Comparison of ENCODE assay signal across 20 cellular contexts in genomic region chr14:72782817-72783216, GRCh38.
DNase-seq lines count a peak whose midpoint lies in the region; ATAC-seq and TF ChIP-seq lines count a peak whose summit lies in the region.
"Had no signal": no experiment of that assay in that cellular context is flagged by ENCODE, and none has a peak within 500 bp of the region (broad histone marks: within the 10 kb centered on the region; RNA-seq: fewer than 3 reads in every experiment).

No MANE protein-coding gene starts in this region.

- no peak overlapping the region for H3K4me3 Mint-ChIP-seq in activated CD8-positive, alpha-beta memory T cell treated with anti-CD3 and anti-CD28 coated beads, Interleukin-2, amount 10 ng/mL, durations not matched to agents 7 days and 5 days
- no peak overlapping the region for H3K4me3 Mint-ChIP-seq in type B pancreatic cell

- no CpG with 5 or more reads among the region's 2 CpGs for WGBS in mesendoderm (ENCODE audit: extremely low coverage, insufficient coverage, low lambda C conversion rate)

- H2BK120ac ChIP-seq in mesendoderm (ENCODE audit: low read depth, low read length): no peak overlapping the region

- CTCF ChIA-PET in activated CD8-positive, alpha-beta memory T cell treated with anti-CD3 and anti-CD28 coated beads, Interleukin-2, amount 10 ng/mL, durations not matched to agents 7 days and 5 days (lab: Charles Lee): no interaction called here

- H3K27me3 Mint-ChIP-seq in activated CD8-positive, alpha-beta memory T cell treated with anti-CD3 and anti-CD28 coated beads, Interleukin-2, amount 10 ng/mL, durations not matched to agents 7 days and 5 days: peaks cover 2% of the 10 kb centered on the region
- H3K27me3 Mint-ChIP-seq in type B pancreatic cell: no peaks in the 10 kb centered on the region

- peaks cover 3% of the 10 kb centered on the region for H3K36me3 Mint-ChIP-seq in activated CD8-positive, alpha-beta memory T cell treated with anti-CD3 and anti-CD28 coated beads, Interleukin-2, amount 10 ng/mL, durations not matched to agents 7 days and 5 days
- peaks cover 5% of the 10 kb centered on the region for H3K36me3 Mint-ChIP-seq in type B pancreatic cell

- no peaks in the 10 kb centered on the region for H3K79me1 ChIP-seq in mesendoderm (ENCODE audit: low read length)

- H3K4me1 Mint-ChIP-seq in activated CD8-positive, alpha-beta memory T cell treated with anti-CD3 and anti-CD28 coated beads, Interleukin-2, amount 10 ng/mL, durations not matched to agents 7 days and 5 days: peaks cover 2% of the 10 kb centered on the region
- H3K4me1 Mint-ChIP-seq in type B pancreatic cell (ENCODE audit: unreplicated experiment): peaks cover 8% of the 10 kb centered on the region

- no peaks in the 10 kb centered on the region for H3K36me3 ChIP-seq in mesendoderm (ENCODE audit: control insufficient read depth, insufficient read depth, low read length)
- H3K36me3 ChIP-seq: BE2C had no signal

- no peaks in the 10 kb centered on the region for H3K4me1 ChIP-seq in mesendoderm (ENCODE audit: control insufficient read depth, low read depth, low read length)

- H3K9ac ChIP-seq in mesendoderm (ENCODE audit: low read length): no peak overlapping the region

- TF ChIP-seq CTCF in coronary artery (IDR thresholded peaks at IDR 0.05) (no peak), type B pancreatic cell (conservative IDR thresholded peaks at IDR 0.05) (no peak)

- no peak overlapping the region for H3K18ac ChIP-seq in mesendoderm (ENCODE audit: low read length)

- no peaks in the 10 kb centered on the region for H3K79me2 ChIP-seq in mesendoderm (ENCODE audit: control insufficient read depth, insufficient read depth, low read length)

- H3K56ac ChIP-seq in mesendoderm (ENCODE audit: low read length): no peak overlapping the region

- peak; percentile 4 for DNase-seq in activated CD8-positive, alpha-beta memory T cell treated with anti-CD3 and anti-CD28 coated beads, Interleukin-2, amount 10 ng/mL, durations not matched to agents 7 days and 5 days
- no peak for DNase-seq in activated CD8-positive, alpha-beta memory T cell treated with anti-CD3 and anti-CD28 coated beads for 24 hours
- DNase-seq in coronary artery (ENCODE audit: low spot score) (peak; percentile 31), mesendoderm (no peak), type B pancreatic cell (ENCODE audit: extremely low spot score, unreplicated experiment) (peak; percentile 2), C1 segment of cervical spinal cord (lab: John Stamatoyannopoulos, UW) (no peak)
- DNase-seq in activated naive CD4-positive, alpha-beta T cell (lab: John Stamatoyannopoulos, UW): no peak
- DNase-seq: BE2C, KBM-7, MV-4-11, NCI-H1105, NCI-H1436 treated with DMSO at 0.1 percent for 48 hours, NCI-H187 treated with DMSO at 0.1 percent for 48 hours, NCI-H2171 treated with DMSO at 0.1 percent for 48 hours, NCI-H524 treated with DMSO at 0.1 percent for 48 hours, NCI-H774, SIG-M5 had no signal

- no peak overlapping the region for H3K27ac Mint-ChIP-seq in activated CD8-positive, alpha-beta memory T cell treated with anti-CD3 and anti-CD28 coated beads, Interleukin-2, amount 10 ng/mL, durations not matched to agents 7 days and 5 days
- peak overlapping the region; percentile 75 for H3K27ac Mint-ChIP-seq in type B pancreatic cell

- no peak overlapping the region for H4K8ac ChIP-seq in mesendoderm (ENCODE audit: low read depth, low read length)

- ATAC-seq in activated CD8-positive, alpha-beta memory T cell treated with anti-CD3 and anti-CD28 coated beads, Interleukin-2, amount 10 ng/mL, durations not matched to agents 7 days and 5 days: no peak
- ATAC-seq in activated CD4-positive, CD25-positive, alpha-beta regulatory T cell treated with anti-CD3 and anti-CD28 coated beads, Interleukin-2, amount 50 U/mL, for 24 hours: no peak
- ATAC-seq: HCT116 had no signal

- no peak overlapping the region for H2AK5ac ChIP-seq in mesendoderm (ENCODE audit: low read length)

- H2BK5ac ChIP-seq in mesendoderm (ENCODE audit: low read length): no peak overlapping the region

- H3K23ac ChIP-seq in mesendoderm (ENCODE audit: low read length): peak overlapping the region; percentile 61

- H3K4me2 ChIP-seq in mesendoderm (ENCODE audit: low read length): no peak overlapping the region

- no peak overlapping the region for H3K4me3 ChIP-seq in coronary artery
- H3K4me3 ChIP-seq in mesendoderm (ENCODE audit: low read length): no peak overlapping the region

- H2BK15ac ChIP-seq in mesendoderm (replicated peaks; ENCODE audit: low read depth): no peak overlapping the region

- H4K5ac ChIP-seq in mesendoderm (ENCODE audit: low read length): no peak overlapping the region

- no peaks in the 10 kb centered on the region for H3K27me3 ChIP-seq in mesendoderm (ENCODE audit: insufficient read depth, low read length, poor library complexity)
- H3K27me3 ChIP-seq: BE2C had no signal

- H3K27ac ChIP-seq in coronary artery (no peak overlapping the region), mesendoderm (ENCODE audit: low read depth, low read length) (no peak overlapping the region)
- H3K27ac ChIP-seq: 22Rv1 had no signal

- H3K4ac ChIP-seq in mesendoderm (ENCODE audit: low read depth, low read length): no peak overlapping the region

- no peaks in the 10 kb centered on the region for H3K9me3 Mint-ChIP-seq in activated CD8-positive, alpha-beta memory T cell treated with anti-CD3 and anti-CD28 coated beads, Interleukin-2, amount 10 ng/mL, durations not matched to agents 7 days and 5 days (ENCODE audit: low read depth)
- H3K9me3 Mint-ChIP-seq in type B pancreatic cell: no peaks in the 10 kb centered on the region

Comparison
In these comparisons a context has a peak if more than half of its experiments do, and no peak if none do; other contexts are left out.
1. DNase-seq: peak in activated CD8-positive, alpha-beta memory T cell treated with anti-CD3 and anti-CD28 coated beads, Interleukin-2, amount 10 ng/mL, durations not matched to agents 7 days and 5 days (single experiment), coronary artery (single experiment) and type B pancreatic cell (single experiment); none in activated CD8-positive, alpha-beta memory T cell treated with anti-CD3 and anti-CD28 coated beads for 24 hours (single experiment), mesendoderm (single experiment), activated naive CD4-positive, alpha-beta T cell (0 of 4) and C1 segment of cervical spinal cord (0 of 14).